12 cellular contexts compared by ENCODE assay signal in the genomic region with DNA sequence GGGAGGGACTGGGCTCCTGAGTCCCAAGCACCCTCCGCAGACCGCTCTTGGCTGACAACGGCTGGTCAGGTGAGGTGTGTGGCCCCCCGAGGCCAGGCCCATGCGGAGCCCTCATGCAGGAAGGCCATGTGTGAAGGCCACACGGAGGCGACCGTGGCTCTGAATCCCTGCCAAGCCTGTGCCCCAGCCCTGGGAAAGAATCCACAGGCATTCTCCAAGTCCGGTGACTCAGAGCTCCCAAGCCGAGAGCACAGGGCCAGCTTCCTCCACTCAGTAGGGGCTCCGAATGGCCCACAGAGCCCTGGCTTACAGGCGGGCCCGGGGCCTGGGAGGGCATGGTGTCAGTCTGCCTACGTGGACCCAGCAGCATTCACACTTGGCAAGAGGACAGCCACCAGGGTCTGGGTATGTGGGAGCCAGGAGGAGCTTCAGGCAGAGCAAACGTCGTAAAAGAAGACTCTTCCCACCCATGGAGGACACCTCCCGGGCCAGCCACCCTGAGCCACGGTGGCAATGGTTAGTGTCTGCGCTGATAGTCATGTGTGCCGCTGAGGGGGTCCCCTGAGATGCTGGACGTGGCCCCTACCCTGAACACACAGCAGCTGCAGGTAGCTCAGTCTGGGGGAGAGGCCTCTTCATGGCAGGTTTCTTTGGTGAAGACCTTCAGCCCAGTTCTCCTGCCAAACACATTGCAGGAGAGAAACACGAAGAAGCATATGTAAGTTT.
DNase-seq lines count a peak whose midpoint lies in the region; ATAC-seq, FAIRE-seq and TF ChIP-seq lines count a peak whose summit lies in the region.
"Had no signal": no experiment of that assay in that cellular context is flagged by ENCODE, and none has a peak within 500 bp of the region (broad histone marks: within the 10 kb centered on the region; RNA-seq: fewer than 3 reads in every experiment).

No MANE protein-coding gene starts in this region.

- peaks cover 26% of the 10 kb centered on the region for H3K27me3 Mint-ChIP-seq in astrocyte (ENCODE audit: low read depth, unreplicated experiment)
- peaks cover 3% of the 10 kb centered on the region for H3K27me3 Mint-ChIP-seq in activated T-helper 17 cell treated with anti-CD3 and anti-CD28 coated beads, Interleukin-2, amount 50 U/mL, for 72 hours

- no peaks in the 10 kb centered on the region for H3K9me3 Mint-ChIP-seq in astrocyte (ENCODE audit: unreplicated experiment)
- no peaks in the 10 kb centered on the region for H3K9me3 Mint-ChIP-seq in activated T-helper 17 cell treated with anti-CD3 and anti-CD28 coated beads, Interleukin-2, amount 50 U/mL, for 72 hours
- H3K9me3 Mint-ChIP-seq: naive thymus-derived CD8-positive, alpha-beta T cell had no signal

- H4K20me1 ChIP-seq in astrocyte (ENCODE audit: insufficient read depth, low read length): peaks cover 10% of the 10 kb centered on the region

- H3K4me1 ChIP-seq in astrocyte (ENCODE audit: insufficient read depth, low read length) (peaks cover 51% of the 10 kb centered on the region), skeletal muscle satellite cell (ENCODE audit: control insufficient read depth, insufficient read depth, low read length) (peaks cover 37% of the 10 kb centered on the region)

- no peak for FAIRE-seq in H54 (lab: Jason Lieb, UNC)
- peak; percentile 43 for FAIRE-seq in astrocyte (lab: Jason Lieb, UNC)
- FAIRE-seq: endometrium had no signal

- H3K36me3 Mint-ChIP-seq in astrocyte (ENCODE audit: low read depth, unreplicated experiment): peaks cover 3% of the 10 kb centered on the region
- H3K36me3 Mint-ChIP-seq in activated T-helper 17 cell treated with anti-CD3 and anti-CD28 coated beads, Interleukin-2, amount 50 U/mL, for 72 hours (ENCODE audit: low read depth): no peaks in the 10 kb centered on the region
- H3K36me3 Mint-ChIP-seq: naive thymus-derived CD8-positive, alpha-beta T cell had no signal

- H2AFZ ChIP-seq in astrocyte (ENCODE audit: low read depth, low read length): no peak overlapping the region

- H3K79me2 ChIP-seq in astrocyte (ENCODE audit: insufficient read depth, low read length): no peaks in the 10 kb centered on the region

- no peaks in the 10 kb centered on the region for H3K36me3 ChIP-seq in astrocyte (ENCODE audit: insufficient read depth, low read length)
- no peaks in the 10 kb centered on the region for H3K36me3 ChIP-seq in skeletal muscle satellite cell (ENCODE audit: insufficient read depth, low read length)

- H3K4me2 ChIP-seq in astrocyte (ENCODE audit: low read length): peak overlapping the region; percentile 51
- H3K4me2 ChIP-seq in skeletal muscle satellite cell (ENCODE audit: low read length): peak overlapping the region; percentile 37

- no peak overlapping the region for H3K4me3 Mint-ChIP-seq in astrocyte (ENCODE audit: unreplicated experiment)
- no peak overlapping the region for H3K4me3 Mint-ChIP-seq in activated T-helper 17 cell treated with anti-CD3 and anti-CD28 coated beads, Interleukin-2, amount 50 U/mL, for 72 hours
- H3K4me3 Mint-ChIP-seq: naive thymus-derived CD8-positive, alpha-beta T cell had no signal

- H3K4me3 ChIP-seq in astrocyte (ENCODE audit: insufficient read depth, low read depth, low read length): no peak overlapping the region
- no peak overlapping the region for H3K4me3 ChIP-seq in skeletal muscle satellite cell (ENCODE audit: low read length)

- H3K9ac ChIP-seq in astrocyte (ENCODE audit: low read length) (peak overlapping the region; percentile 14), skeletal muscle satellite cell (ENCODE audit: low read depth, low read length) (no peak overlapping the region)

- no peak for TF ChIP-seq CTCF in astrocyte (IDR thresholded peaks at IDR 0.05; ENCODE audit: insufficient read depth, low read depth, low read length)

- no peak overlapping the region for H3K27ac Mint-ChIP-seq in astrocyte (ENCODE audit: unreplicated experiment)
- no peak overlapping the region for H3K27ac Mint-ChIP-seq in activated T-helper 17 cell treated with anti-CD3 and anti-CD28 coated beads, Interleukin-2, amount 50 U/mL, for 72 hours
- H3K27ac Mint-ChIP-seq: naive thymus-derived CD8-positive, alpha-beta T cell had no signal

- peak overlapping the region; percentile 37 for H3K27ac ChIP-seq in astrocyte (ENCODE audit: low read depth, low read length)

- peaks cover 36% of the 10 kb centered on the region for H3K4me1 Mint-ChIP-seq in astrocyte (ENCODE audit: low read depth, unreplicated experiment)
- no peaks in the 10 kb centered on the region for H3K4me1 Mint-ChIP-seq in activated T-helper 17 cell treated with anti-CD3 and anti-CD28 coated beads, Interleukin-2, amount 50 U/mL, for 72 hours

- no peaks in the 10 kb centered on the region for H3K27me3 ChIP-seq in astrocyte (ENCODE audit: insufficient read depth, low read length)
- H3K27me3 ChIP-seq in skeletal muscle satellite cell (ENCODE audit: control insufficient read depth, insufficient read depth, low read length): peaks cover 12% of the 10 kb centered on the region

- DNase-seq in H54 (ENCODE audit: insufficient read length, low spot score): peak; percentile 75
- peak; percentile 76 for DNase-seq in astrocyte (ENCODE audit: low read depth)
- DNase-seq in left ventricle myocardium superior: peak; percentile 78
- no peak for DNase-seq in NCI-H748 (lab: John Stamatoyannopoulos, UW; ENCODE audit: unreplicated experiment)
- DNase-seq in NCI-H2081 (lab: John Stamatoyannopoulos, UW): no peak
- DNase-seq: Kasumi-1, SHP77 had no signal

- H3K9me3 ChIP-seq in astrocyte (ENCODE audit: insufficient read depth, low read depth, low read length) (no peaks in the 10 kb centered on the region), skeletal muscle satellite cell (replicated peaks; ENCODE audit: low read length) (no peaks in the 10 kb centered on the region)

- intact Hi-C loops in left ventricle myocardium superior (cut with micrococcal nuclease): no loop called here

- no peak for TF ChIP-seq POLR2A in H54 (IDR thresholded peaks at IDR 0.05; ENCODE audit: low read depth, low read length)

- peak; percentile 84 for ATAC-seq in left ventricle myocardium superior
- no peak for ATAC-seq in activated T-helper 17 cell treated with anti-CD3 and anti-CD28 coated beads, Interleukin-2, amount 50 U/mL, for 72 hours (replicated peaks)
- ATAC-seq in HG03521 (IDR thresholded peaks at IDR 0.05; ENCODE audit: unreplicated experiment): no peak
- ATAC-seq: naive thymus-derived CD8-positive, alpha-beta T cell had no signal

Comparison
In these comparisons a context has a peak if more than half of its experiments do, and no peak if none do; other contexts are left out.
1. DNase-seq: peak in H54 (single experiment), astrocyte (single experiment) and left ventricle myocardium superior (single experiment); none in NCI-H748 (single experiment) and NCI-H2081 (0 of 2).